In genomic region chr19:39397360-39398296, GRCh38 we compare ENCODE assay signal across 2 cellular contexts.
A peak's percentile ranks its signal among the peaks of the same experiment; 100 is the strongest.
TF ChIP-seq lines count a peak whose summit lies in the region.

No MANE protein-coding gene starts in this region.

TF ChIP-seq in IMR-90, 13 proteins besides CTCF, POLR2A, EP300 and RAD21:
- TF ChIP-seq, protein P1, sequence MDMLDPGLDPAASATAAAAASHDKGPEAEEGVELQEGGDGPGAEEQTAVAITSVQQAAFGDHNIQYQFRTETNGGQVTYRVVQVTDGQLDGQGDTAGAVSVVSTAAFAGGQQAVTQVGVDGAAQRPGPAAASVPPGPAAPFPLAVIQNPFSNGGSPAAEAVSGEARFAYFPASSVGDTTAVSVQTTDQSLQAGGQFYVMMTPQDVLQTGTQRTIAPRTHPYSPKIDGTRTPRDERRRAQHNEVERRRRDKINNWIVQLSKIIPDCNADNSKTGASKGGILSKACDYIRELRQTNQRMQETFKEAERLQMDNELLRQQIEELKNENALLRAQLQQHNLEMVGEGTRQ (IDR thresholded peaks at IDR 0.05; ENCODE audit: low read depth, low read length) = no peak
- TF ChIP-seq MAZ (IDR thresholded peaks at IDR 0.05; ENCODE audit: borderline replicate concordance, low read depth, low read length) (peak; percentile 76), SMC3 (IDR thresholded peaks at IDR 0.05; ENCODE audit: low read depth, low read length) (peak; percentile 94), NFE2L2 (IDR thresholded peaks at IDR 0.05; ENCODE audit: low read depth, low read length) (no peak)

TF ChIP-seq in PFSK-1, 5 proteins besides CTCF, POLR2A, EP300 and RAD21:
- TF ChIP-seq, protein P2, sequence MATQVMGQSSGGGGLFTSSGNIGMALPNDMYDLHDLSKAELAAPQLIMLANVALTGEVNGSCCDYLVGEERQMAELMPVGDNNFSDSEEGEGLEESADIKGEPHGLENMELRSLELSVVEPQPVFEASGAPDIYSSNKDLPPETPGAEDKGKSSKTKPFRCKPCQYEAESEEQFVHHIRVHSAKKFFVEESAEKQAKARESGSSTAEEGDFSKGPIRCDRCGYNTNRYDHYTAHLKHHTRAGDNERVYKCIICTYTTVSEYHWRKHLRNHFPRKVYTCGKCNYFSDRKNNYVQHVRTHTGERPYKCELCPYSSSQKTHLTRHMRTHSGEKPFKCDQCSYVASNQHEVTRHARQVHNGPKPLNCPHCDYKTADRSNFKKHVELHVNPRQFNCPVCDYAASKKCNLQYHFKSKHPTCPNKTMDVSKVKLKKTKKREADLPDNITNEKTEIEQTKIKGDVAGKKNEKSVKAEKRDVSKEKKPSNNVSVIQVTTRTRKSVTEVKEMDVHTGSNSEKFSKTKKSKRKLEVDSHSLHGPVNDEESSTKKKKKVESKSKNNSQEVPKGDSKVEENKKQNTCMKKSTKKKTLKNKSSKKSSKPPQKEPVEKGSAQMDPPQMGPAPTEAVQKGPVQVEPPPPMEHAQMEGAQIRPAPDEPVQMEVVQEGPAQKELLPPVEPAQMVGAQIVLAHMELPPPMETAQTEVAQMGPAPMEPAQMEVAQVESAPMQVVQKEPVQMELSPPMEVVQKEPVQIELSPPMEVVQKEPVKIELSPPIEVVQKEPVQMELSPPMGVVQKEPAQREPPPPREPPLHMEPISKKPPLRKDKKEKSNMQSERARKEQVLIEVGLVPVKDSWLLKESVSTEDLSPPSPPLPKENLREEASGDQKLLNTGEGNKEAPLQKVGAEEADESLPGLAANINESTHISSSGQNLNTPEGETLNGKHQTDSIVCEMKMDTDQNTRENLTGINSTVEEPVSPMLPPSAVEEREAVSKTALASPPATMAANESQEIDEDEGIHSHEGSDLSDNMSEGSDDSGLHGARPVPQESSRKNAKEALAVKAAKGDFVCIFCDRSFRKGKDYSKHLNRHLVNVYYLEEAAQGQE (IDR thresholded peaks at IDR 0.05; ENCODE audit: insufficient read depth in 1 of 2, low read depth in 2 of 2, low read length in 2 of 2) = no peak
- TF ChIP-seq FOXP2 (optimal IDR thresholded peaks at IDR 0.05; ENCODE audit: borderline replicate concordance, extremely low read depth, extremely low read length, insufficient read depth) = peak; percentile 83
TF ChIP-seq in PFSK-1: peak in this region for 1.
